ENCODE assay signal across 23 cellular contexts in genomic region chr2:127154396-127154795, GRCh38. TPM values are rescaled to one million over a fixed set of nuclear protein-coding genes. Genes with fewer than 3 reads are reported as not detected.
DNase-seq lines count a peak whose midpoint lies in the region; FAIRE-seq and TF ChIP-seq lines count a peak whose summit lies in the region.
"Had no signal": no experiment of that assay in that cellular context is flagged by ENCODE, and none has a peak within 500 bp of the region (broad histone marks: within the 10 kb centered on the region; RNA-seq: fewer than 3 reads in every experiment).

No MANE protein-coding gene starts in this region.

- no peak for TF ChIP-seq CTCF in stomach (IDR thresholded peaks at IDR 0.05)

- no peak for FAIRE-seq in frontal cortex (lab: Jason Lieb, UNC)
- FAIRE-seq: GM12891, pancreas had no signal

- no peaks in the 10 kb centered on the region for H3K27me3 ChIP-seq in mesenchymal stem cell (ENCODE audit: control insufficient read depth in 1 of 2, insufficient read depth in 1 of 2, low read length in 2 of 2)
- H3K27me3 ChIP-seq in stomach = no peaks in the 10 kb centered on the region
- H3K27me3 ChIP-seq: gastroesophageal sphincter, pancreas, right lobe of liver, upper lobe of right lung had no signal

- H3K4me2 ChIP-seq in mesenchymal stem cell (ENCODE audit: low read length, poor library complexity, severe bottlenecking) = no peak overlapping the region

- 78 to 83% (median 82%) methylated on average over 4 of the region's 4 CpGs for WGBS in adipose tissue, 3 donors
- 82% methylated on average over 2 of the region's 4 CpGs for WGBS in mesenchymal stem cell
- 81 to 91% (median 87%) methylated on average over 4 of the region's 4 CpGs for WGBS in stomach, 5 donors

- H2BK15ac ChIP-seq in mesenchymal stem cell (ENCODE audit: low read depth, poor library complexity, severe bottlenecking) = peak overlapping the region; percentile 53

- peak overlapping the region in 1 of 2 experiments; percentile 54 for H3K18ac ChIP-seq in mesenchymal stem cell (ENCODE audit: low read depth in 1 of 2, low read length in 2 of 2)

- H3K4me3 ChIP-seq in mesenchymal stem cell (ENCODE audit: insufficient read depth in 1 of 2, low read depth in 1 of 2, low read length in 2 of 2) (peak overlapping the region in 1 of 2 experiments; percentile 8), stomach (no peak overlapping the region)
- H3K4me3 ChIP-seq: gastroesophageal sphincter, pancreas, right lobe of liver, upper lobe of right lung had no signal

- H2AK5ac ChIP-seq in mesenchymal stem cell (ENCODE audit: low read length, severe bottlenecking) = peak overlapping the region; percentile 98

- TF ChIP-seq EP300 in stomach (IDR thresholded peaks at IDR 0.05) = no peak

- intact Hi-C loops in stomach (cut with DNase I; ENCODE audit: low total_unique reads) = no loop called here

- H3K9me3 ChIP-seq in mesenchymal stem cell (ENCODE audit: control insufficient read depth, low read length) (no peaks in the 10 kb centered on the region), stomach (peaks cover 0 to 5% (median 0%) of the 10 kb centered on the region in 4 donors)
- H3K9me3 ChIP-seq: pancreas, right lobe of liver, upper lobe of right lung had no signal

- peak overlapping the region in 1 of 2 experiments; percentile 19 for H3K4ac ChIP-seq in mesenchymal stem cell (ENCODE audit: low read depth in 1 of 2, low read length in 2 of 2)

- H2BK120ac ChIP-seq in mesenchymal stem cell (ENCODE audit: low read depth, low read length) = peak overlapping the region; percentile 13

- H3K23ac ChIP-seq in mesenchymal stem cell (ENCODE audit: low read length in 2 of 2) = no peak overlapping the region

- H3K36me3 ChIP-seq in mesenchymal stem cell (ENCODE audit: control insufficient read depth in 1 of 2, insufficient read depth in 2 of 2, low read depth in 1 of 2, low read length in 2 of 2) = no peaks in the 10 kb centered on the region
- H3K36me3 ChIP-seq in stomach = no peaks in the 10 kb centered on the region
- H3K36me3 ChIP-seq: gastroesophageal sphincter, pancreas, right lobe of liver, upper lobe of right lung had no signal

- H3K27ac ChIP-seq in adipose tissue (ENCODE audit: low read depth, low read length) (peak overlapping the region; percentile 12), mesenchymal stem cell (ENCODE audit: low read length, poor library complexity, severe bottlenecking) (peak overlapping the region; percentile 86), stomach (peak overlapping the region in 4 of 5 donors; percentile 5 to 65 (median 54))
- H3K27ac ChIP-seq: pancreas, right lobe of liver, upper lobe of right lung had no signal

- H4K8ac ChIP-seq in mesenchymal stem cell (ENCODE audit: low read length) = peak overlapping the region; percentile 50

- TF ChIP-seq POLR2A in stomach (IDR thresholded peaks at IDR 0.05) = no peak

- no peak overlapping the region for H2AFZ ChIP-seq in mesenchymal stem cell (ENCODE audit: low read depth, low read length)

- no peak overlapping the region for H3K14ac ChIP-seq in mesenchymal stem cell (ENCODE audit: low read length in 2 of 2)

- H3K4me1 ChIP-seq in mesenchymal stem cell (ENCODE audit: control insufficient read depth, insufficient read depth, low read depth, low read length) (peaks cover 26% of the 10 kb centered on the region), stomach (peaks cover 0 to 13% (median 5%) of the 10 kb centered on the region in 4 donors)
- H3K4me1 ChIP-seq: pancreas, right lobe of liver, upper lobe of right lung had no signal

- peak overlapping the region; percentile 83 for H3K9ac ChIP-seq in mesenchymal stem cell (ENCODE audit: low read length)

- H2BK5ac ChIP-seq in mesenchymal stem cell (ENCODE audit: low read depth, low read length, poor library complexity, severe bottlenecking) = peak overlapping the region; percentile 12

- H3K79me1 ChIP-seq in mesenchymal stem cell (replicated peaks; ENCODE audit: low read length, poor library complexity, severe bottlenecking) = no peaks in the 10 kb centered on the region

- peak overlapping the region; percentile 76 to 91 for H2BK12ac ChIP-seq in mesenchymal stem cell (ENCODE audit: low read length in 2 of 2)

- peak overlapping the region; percentile 31 for H4K91ac ChIP-seq in mesenchymal stem cell (ENCODE audit: low read length)

- DNase-seq in EL (peak; percentile 25), mesenchymal stem cell (no peak), stomach (no peak), dermis blood vessel endothelial cell (no peak), NCI-H2196 treated with DMSO at 0.1 percent for 48 hours (lab: John Stamatoyannopoulos, UW; ENCODE audit: unreplicated experiment) (no peak), frontal cortex (ENCODE audit: low spot score in 2 of 2) (no peak), putamen (ENCODE audit: low spot score) (no peak)
- DNase-seq: activated CD4-positive, alpha-beta T cell treated with anti-CD3 and anti-CD28 coated beads for 4 hours; activated naive CD4-positive, alpha-beta T cell treated with anti-CD3 and anti-CD28 coated beads, Interleukin-2, amount 50 U/mL, for 16 hours; activated T-cell treated with anti-CD3 and anti-CD28 coated beads, Interleukin-2, amount 50 U/mL, for 72 hours; central memory CD4-positive, alpha-beta T cell; left ventricle myocardium superior; natural killer cell; NCI-H1694; NCI-H2171; NCI-H524 treated with DMSO at 0.1 percent for 48 hours; pancreas; right lobe of liver; RPMI8226; upper lobe of right lung had no signal

RNA-seq across cellular contexts. Expression of gene BIN1, which starts 47.4 kb away (rescaled TPM):
- polyA plus RNA-seq in adipose tissue (10 to 100 TPM; 20.9 to 94.1 (median 78.8) TPM), stomach (10 to 100 TPM; 47.8 to 49.6 (median 47.8) TPM)
- 61.3 TPM for polyA plus RNA-seq in mesenchymal stem cell (2013, experiment 1 of 2)
- polyA plus RNA-seq in mesenchymal stem cell (2013, experiment 2 of 2) = 58.6 TPM
- total RNA-seq in stomach (100 to 1,000 TPM in 1 of 5 donors, 10 to 100 TPM in 4; 39.1 to 175 (median 45.1) TPM), dermis blood vessel endothelial cell (34.4 and 49.0 TPM in 2 replicates), frontal cortex (57.5 TPM)

Comparison
In these comparisons a context has a peak if more than half of its experiments do, and no peak if none do; other contexts are left out.
1. H3K27ac ChIP-seq: peak in every context shown above with its lines; median percentile 86 in mesenchymal stem cell; 54 in stomach; 12 in adipose tissue.